8 cellular contexts compared by ENCODE assay signal in the genomic region with DNA sequence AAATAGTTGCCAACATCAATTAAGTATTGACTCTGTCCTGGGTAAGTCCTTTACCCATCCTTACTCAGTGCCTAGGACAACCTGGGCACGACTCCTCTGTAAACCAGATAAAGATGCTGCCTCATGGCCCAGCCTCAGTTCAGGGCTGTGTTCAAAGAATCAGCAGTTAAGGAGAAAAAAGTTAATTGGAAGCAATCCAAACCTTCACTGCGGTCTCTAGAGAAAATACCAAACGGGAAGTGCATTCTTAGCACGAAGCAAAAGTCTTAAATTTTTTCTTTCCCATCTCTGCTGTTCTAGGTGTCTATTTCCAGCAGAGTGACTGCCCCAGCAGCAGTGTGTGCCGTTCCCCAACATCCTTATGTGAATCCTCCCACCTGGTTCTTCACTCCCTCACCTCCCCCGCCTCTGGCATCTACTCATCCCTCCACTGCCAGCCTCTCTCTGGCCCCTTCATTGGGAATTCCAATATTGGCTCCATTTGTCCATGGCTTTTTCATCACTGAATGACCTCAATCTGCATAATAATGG. TPM values are rescaled to one million over a fixed set of nuclear protein-coding genes. Genes with fewer than 3 reads are reported as not detected.
DNase-seq lines count a peak whose midpoint lies in the region; ATAC-seq lines count a peak whose summit lies in the region.

No MANE protein-coding gene starts in this region.

- ATAC-seq in GM18873 (IDR thresholded peaks at IDR 0.05; ENCODE audit: low FRiP score, unreplicated experiment): no peak

- DNase-seq in Daoy (ENCODE audit: low read depth) (peak; percentile 61), GOT3 (lab: John Stamatoyannopoulos, UW) (peak; percentile 22), OCI-M1 (lab: John Stamatoyannopoulos, UW) (peak; percentile 78), iris pigment epithelial cell (ENCODE audit: low read depth) (peak; percentile 77), NCI-H2029 (lab: John Stamatoyannopoulos, UW) (no peak), HUDEP-2 (lab: John Stamatoyannopoulos, UW; ENCODE audit: unreplicated experiment in 76 of 76) (no peak)
- DNase-seq in stimulated activated CD4-positive, alpha-beta T cell treated with anti-CD3 and anti-CD28 coated beads, Interleukin-4, amount 100 ng/mL, for 24 hours: no peak

RNA-seq across cellular contexts. Expression of gene KANK4, which starts 23.2 kb away (rescaled TPM):
- total RNA-seq in Daoy (2014; rRNA removed; shearing (Covaris generic)): 0.03 TPM in 1 of 2 replicates, not detected in the other

Comparison
In these comparisons a context has a peak if more than half of its experiments do, and no peak if none do; other contexts are left out.
1. DNase-seq: peak in Daoy (single experiment), GOT3 (single experiment), OCI-M1 (single experiment) and iris pigment epithelial cell (single experiment); none in NCI-H2029 (single experiment), HUDEP-2 (0 of 76) and stimulated activated CD4-positive, alpha-beta T cell treated with anti-CD3 and anti-CD28 coated beads, Interleukin-4, amount 100 ng/mL, for 24 hours (single experiment).